11 cellular contexts compared by ENCODE assay signal in genomic region chr6:167351656-167352354, GRCh38. TPM values are rescaled to one million over a fixed set of nuclear protein-coding genes. Genes with fewer than 3 reads are reported as not detected.
DNase-seq lines count a peak whose midpoint lies in the region; ATAC-seq and TF ChIP-seq lines count a peak whose summit lies in the region.
"Had no signal": no experiment of that assay in that cellular context is flagged by ENCODE, and none has a peak within 500 bp of the region (broad histone marks: within the 10 kb centered on the region; RNA-seq: fewer than 3 reads in every experiment).

No MANE protein-coding gene starts in this region.

- DNase-seq in activated CD4-positive, alpha-beta T cell treated with anti-CD3 and anti-CD28 coated beads, Interleukin-2, amount 10 ng/mL, durations not matched to agents 24 days and 14 days, result no peak
- no peak for DNase-seq in activated CD4-positive, alpha-beta T cell treated with anti-CD3 and anti-CD28 coated beads, Interleukin-2, amount 50 U/mL, for 4 hours
- DNase-seq in MG63, result no peak
- DNase-seq in endodermal cell, result no peak
- DNase-seq in stimulated activated naive CD8-positive, alpha-beta T cell treated with anti-CD3 and anti-CD28 coated beads, Interleukin-15, amount 100 ng/mL, for 72 hours, result no peak
- no peak for DNase-seq in OCI-M1 (lab: John Stamatoyannopoulos, UW)
- no peak for DNase-seq in stimulated activated naive CD4-positive, alpha-beta T cell treated with Interleukin-2 at 50 U/mL for 16 hours (lab: John Stamatoyannopoulos, UW)
- DNase-seq in posterior vena cava (ENCODE audit: low spot score), result no peak

- H3K27me3 Mint-ChIP-seq in activated CD4-positive, alpha-beta T cell treated with anti-CD3 and anti-CD28 coated beads, Interleukin-2, amount 10 ng/mL, durations not matched to agents 24 days and 14 days, result peaks cover 34% of the 10 kb centered on the region
- peaks cover 55% of the 10 kb centered on the region for H3K27me3 Mint-ChIP-seq in endodermal cell (ENCODE audit: insufficient read depth)
- peaks cover 33% of the 10 kb centered on the region for H3K27me3 Mint-ChIP-seq in stimulated activated naive CD8-positive, alpha-beta T cell treated with anti-CD3 and anti-CD28 coated beads, Interleukin-15, amount 100 ng/mL, for 72 hours

- intact Hi-C loops in activated CD4-positive, alpha-beta T cell treated with anti-CD3 and anti-CD28 coated beads, Interleukin-2, amount 10 ng/mL, durations not matched to agents 24 days and 14 days (cut with micrococcal nuclease), result loop anchor here (5.0 to 10.0 kb wide), 3 partner anchors 137 to 727 kb away; partner anchors contain the start of gene RPS6KA2
- intact Hi-C loops in posterior vena cava (cut with DNase I), result no loop called here

- no peak overlapping the region for H3K27ac ChIP-seq in endodermal cell (ENCODE audit: low read depth, low read length)
- H3K27ac ChIP-seq: SJSA1 had no signal

- no peaks in the 10 kb centered on the region for H3K36me3 Mint-ChIP-seq in activated CD4-positive, alpha-beta T cell treated with anti-CD3 and anti-CD28 coated beads, Interleukin-2, amount 10 ng/mL, durations not matched to agents 24 days and 14 days (ENCODE audit: low read depth)
- H3K36me3 Mint-ChIP-seq in endodermal cell (ENCODE audit: low read depth), result no peaks in the 10 kb centered on the region

- H3K4me3 Mint-ChIP-seq in activated CD4-positive, alpha-beta T cell treated with anti-CD3 and anti-CD28 coated beads, Interleukin-2, amount 10 ng/mL, durations not matched to agents 24 days and 14 days, result peak overlapping the region; percentile 80
- peak overlapping the region; percentile 59 for H3K4me3 Mint-ChIP-seq in endodermal cell
- H3K4me3 Mint-ChIP-seq in stimulated activated naive CD8-positive, alpha-beta T cell treated with anti-CD3 and anti-CD28 coated beads, Interleukin-15, amount 100 ng/mL, for 72 hours, result peak overlapping the region; percentile 85 to 93

- H3K4me3 ChIP-seq in MG63, result peak overlapping the region; percentile 49; the same call in 1 of the 2 replicates
- peak overlapping the region; percentile 73 for H3K4me3 ChIP-seq in endodermal cell (ENCODE audit: low read length)

- H3K9me3 ChIP-seq in MG63 (peaks cover 5% of the 10 kb centered on the region), endodermal cell (ENCODE audit: control insufficient read depth, low read length) (peaks cover 18% of the 10 kb centered on the region)
- H3K9me3 ChIP-seq: SJSA1 had no signal

- no peaks in the 10 kb centered on the region; the same call in none of the 2 replicates for H3K27me3 ChIP-seq in MG63
- peaks cover 31% of the 10 kb centered on the region for H3K27me3 ChIP-seq in endodermal cell (ENCODE audit: control insufficient read depth, insufficient read depth, low read length, poor library complexity, severe bottlenecking)

- no peak for ATAC-seq in stimulated activated naive CD8-positive, alpha-beta T cell treated with anti-CD3 and anti-CD28 coated beads, Interleukin-15, amount 100 ng/mL, for 72 hours

- whole genome bisulfite sequencing in endodermal cell (ENCODE audit: insufficient coverage in 1 of 2, insufficient read length in 1 of 2), 2 experiments, result 70% methylated on average over 6 to 13 of the region's 13 CpGs

- no peak for TF ChIP-seq CTCF in endodermal cell (conservative IDR thresholded peaks at IDR 0.05)

- H3K4me1 Mint-ChIP-seq in activated CD4-positive, alpha-beta T cell treated with anti-CD3 and anti-CD28 coated beads, Interleukin-2, amount 10 ng/mL, durations not matched to agents 24 days and 14 days, result peaks cover 18% of the 10 kb centered on the region
- peaks cover 6% of the 10 kb centered on the region for H3K4me1 Mint-ChIP-seq in endodermal cell
- H3K4me1 Mint-ChIP-seq in stimulated activated naive CD8-positive, alpha-beta T cell treated with anti-CD3 and anti-CD28 coated beads, Interleukin-15, amount 100 ng/mL, for 72 hours, result peaks cover 32% of the 10 kb centered on the region

- H3K4me1 ChIP-seq in endodermal cell (ENCODE audit: control insufficient read depth, insufficient read depth, low read length), result no peaks in the 10 kb centered on the region

- no peaks in the 10 kb centered on the region for H3K36me3 ChIP-seq in MG63
- H3K36me3 ChIP-seq in endodermal cell (ENCODE audit: control insufficient read depth, insufficient read depth, low read length), result no peaks in the 10 kb centered on the region
- H3K36me3 ChIP-seq: SJSA1 had no signal

- H3K27ac Mint-ChIP-seq in activated CD4-positive, alpha-beta T cell treated with anti-CD3 and anti-CD28 coated beads, Interleukin-2, amount 10 ng/mL, durations not matched to agents 24 days and 14 days, result peak overlapping the region; percentile 87
- H3K27ac Mint-ChIP-seq in endodermal cell, result no peak overlapping the region
- H3K27ac Mint-ChIP-seq in stimulated activated naive CD8-positive, alpha-beta T cell treated with anti-CD3 and anti-CD28 coated beads, Interleukin-15, amount 100 ng/mL, for 72 hours, result peak overlapping the region in 1 of 2 donors; percentile 97

- H3K9me3 Mint-ChIP-seq in activated CD4-positive, alpha-beta T cell treated with anti-CD3 and anti-CD28 coated beads, Interleukin-2, amount 10 ng/mL, durations not matched to agents 24 days and 14 days, result no peaks in the 10 kb centered on the region
- peaks cover 17% of the 10 kb centered on the region for H3K9me3 Mint-ChIP-seq in endodermal cell
- H3K9me3 Mint-ChIP-seq in stimulated activated naive CD8-positive, alpha-beta T cell treated with anti-CD3 and anti-CD28 coated beads, Interleukin-15, amount 100 ng/mL, for 72 hours, result no peaks in the 10 kb centered on the region

- H3K9ac ChIP-seq in endodermal cell (ENCODE audit: extremely low read depth, low read length, poor library complexity, severe bottlenecking), result no peak overlapping the region

RNA-seq across cellular contexts. Expression of gene TTLL2, which starts 26.9 kb away (rescaled TPM):
- not detected in 2 replicates for total RNA-seq in activated CD4-positive, alpha-beta T cell treated with anti-CD3 and anti-CD28 coated beads, Interleukin-2, amount 10 ng/mL, durations not matched to agents 24 days and 14 days
- not detected in 2 replicates for total RNA-seq in MG63 (2014; rRNA removed; shearing (Covaris generic); ENCODE audit: low replicate concordance)
- total RNA-seq in endodermal cell (not detected), posterior vena cava (not detected)
- polyA plus RNA-seq in endodermal cell (2013, experiment 1 of 2), result not detected
- not detected for polyA plus RNA-seq in endodermal cell (2013, experiment 2 of 2)
- total RNA-seq: sciatic nerve, SJSA1 had no signal
- polyA plus RNA-seq: AG04450 had no signal
